ENCODE assay signal across 15 cellular contexts in genomic region chr2:109712126-109712455, GRCh38.
"Had no signal": no experiment of that assay in that cellular context is flagged by ENCODE, and none has a peak within 500 bp of the region (broad histone marks: within the 10 kb centered on the region; RNA-seq: fewer than 3 reads in every experiment).

No MANE protein-coding gene starts in this region.

- H3K9me3 Mint-ChIP-seq: effector memory CD8-positive, alpha-beta T cell; mesothelial cell of epicardium; natural killer cell had no signal

- H3K27ac ChIP-seq: epithelial cell of prostate, esophagus muscularis mucosa, gastroesophageal sphincter, neural progenitor cell, thyroid gland, upper lobe of left lung, vagina had no signal

- H3K4me1 Mint-ChIP-seq: natural killer cell had no signal

- H3K27me3 ChIP-seq: esophagus muscularis mucosa, gastroesophageal sphincter, neural progenitor cell, thyroid gland, upper lobe of left lung, vagina had no signal

- H3K9me3 ChIP-seq: esophagus muscularis mucosa, gastroesophageal sphincter, thyroid gland, upper lobe of left lung, vagina had no signal

- H3K4me1 ChIP-seq: neural progenitor cell, thyroid gland, vagina had no signal

- H3K27ac Mint-ChIP-seq: effector memory CD8-positive, alpha-beta T cell; mesothelial cell of epicardium; natural killer cell had no signal

- H3K4me3 ChIP-seq: esophagus muscularis mucosa, gastroesophageal sphincter, neural progenitor cell, thyroid gland, upper lobe of left lung, vagina had no signal

- H3K4me3 Mint-ChIP-seq: effector memory CD8-positive, alpha-beta T cell; mesothelial cell of epicardium; natural killer cell; neural progenitor cell had no signal

- H3K4me2 ChIP-seq: neural progenitor cell had no signal

- H3K36me3 ChIP-seq: esophagus muscularis mucosa, gastroesophageal sphincter, neural progenitor cell, thyroid gland, upper lobe of left lung, vagina had no signal

- DNase-seq: effector memory CD8-positive, alpha-beta T cell; glutamatergic neuron; natural killer cell; small intestine; stimulated activated CD4-positive, alpha-beta T cell treated with anti-CD3 and anti-CD28 coated beads, Interleukin-12 subunit alpha, Interleukin-12 subunit beta, amount 100 ng/mL, for 4 hours; stimulated activated naive CD4-positive, alpha-beta T cell treated with Interleukin-2 at 50 U/mL for 16 hours; thyroid gland; upper lobe of left lung had no signal

- H3K36me3 Mint-ChIP-seq: mesothelial cell of epicardium, natural killer cell, neural progenitor cell had no signal

- ATAC-seq: effector memory CD8-positive, alpha-beta T cell; gastroesophageal sphincter; left lobe of liver; natural killer cell had no signal
